ENCODE assay signal across 1 cellular context in the genomic region with DNA sequence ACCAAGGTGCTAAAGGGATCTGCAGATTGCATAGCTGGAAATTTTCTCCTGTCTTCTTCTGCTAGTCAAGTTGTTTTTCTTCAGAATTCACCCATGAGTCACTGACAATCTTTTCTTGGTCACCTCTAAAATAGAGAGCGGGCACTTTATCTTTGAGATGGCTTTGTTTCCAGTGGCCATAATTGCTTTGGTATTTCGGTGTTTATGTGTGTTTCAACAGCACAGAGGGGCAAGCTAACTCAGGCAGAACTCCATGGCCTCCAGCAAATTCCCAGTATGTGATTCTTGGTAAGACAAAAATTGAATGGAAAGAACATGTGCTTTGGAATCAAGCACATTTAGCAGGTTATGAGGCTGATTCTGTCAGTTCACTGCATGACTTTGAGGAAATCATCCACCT.
TF ChIP-seq lines count a peak whose summit lies in the region.

No MANE protein-coding gene starts in this region.

TF ChIP-seq in H1, 55 proteins besides CTCF, POLR2A, EP300 and RAD21:
- no peak for TF ChIP-seq SIX5 (IDR thresholded peaks at IDR 0.05; ENCODE audit: low read depth, low read length)
- TF ChIP-seq, protein P1, sequence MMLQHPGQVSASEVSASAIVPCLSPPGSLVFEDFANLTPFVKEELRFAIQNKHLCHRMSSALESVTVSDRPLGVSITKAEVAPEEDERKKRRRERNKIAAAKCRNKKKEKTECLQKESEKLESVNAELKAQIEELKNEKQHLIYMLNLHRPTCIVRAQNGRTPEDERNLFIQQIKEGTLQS (IDR thresholded peaks at IDR 0.05; ENCODE audit: insufficient read depth, low read depth, low read length), result no peak
- TF ChIP-seq CTBP2 (IDR thresholded peaks at IDR 0.05; ENCODE audit: borderline replicate concordance, insufficient read depth, insufficient read length, low read length), result no peak
- no peak for TF ChIP-seq SUZ12 (IDR thresholded peaks at IDR 0.05; ENCODE audit: low read length)
- no peak for TF ChIP-seq SP4 (IDR thresholded peaks at IDR 0.05; ENCODE audit: low read length)
- TF ChIP-seq JUND (IDR thresholded peaks at IDR 0.05; ENCODE audit: low read length), result no peak
- TF ChIP-seq NRF1 (IDR thresholded peaks at IDR 0.05; ENCODE audit: low read depth, low read length), result no peak
- no peak for TF ChIP-seq SIRT6 (IDR thresholded peaks at IDR 0.05; ENCODE audit: low read length)
- TF ChIP-seq TAF7 (optimal IDR thresholded peaks at IDR 0.05; ENCODE audit: borderline replicate concordance, low read depth, low read length), result no peak
- no peak for TF ChIP-seq EGR1 (IDR thresholded peaks at IDR 0.05; ENCODE audit: borderline replicate concordance, low read depth, low read length)
- no peak for TF ChIP-seq CBX5 (IDR thresholded peaks at IDR 0.05; ENCODE audit: low read depth, low read length)
- TF ChIP-seq, protein P2, sequence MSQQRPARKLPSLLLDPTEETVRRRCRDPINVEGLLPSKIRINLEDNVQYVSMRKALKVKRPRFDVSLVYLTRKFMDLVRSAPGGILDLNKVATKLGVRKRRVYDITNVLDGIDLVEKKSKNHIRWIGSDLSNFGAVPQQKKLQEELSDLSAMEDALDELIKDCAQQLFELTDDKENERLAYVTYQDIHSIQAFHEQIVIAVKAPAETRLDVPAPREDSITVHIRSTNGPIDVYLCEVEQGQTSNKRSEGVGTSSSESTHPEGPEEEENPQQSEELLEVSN (IDR thresholded peaks at IDR 0.05), result no peak
- TF ChIP-seq YY1 (IDR thresholded peaks at IDR 0.05; ENCODE audit: low read depth, low read length), result no peak
- TF ChIP-seq, protein P3, sequence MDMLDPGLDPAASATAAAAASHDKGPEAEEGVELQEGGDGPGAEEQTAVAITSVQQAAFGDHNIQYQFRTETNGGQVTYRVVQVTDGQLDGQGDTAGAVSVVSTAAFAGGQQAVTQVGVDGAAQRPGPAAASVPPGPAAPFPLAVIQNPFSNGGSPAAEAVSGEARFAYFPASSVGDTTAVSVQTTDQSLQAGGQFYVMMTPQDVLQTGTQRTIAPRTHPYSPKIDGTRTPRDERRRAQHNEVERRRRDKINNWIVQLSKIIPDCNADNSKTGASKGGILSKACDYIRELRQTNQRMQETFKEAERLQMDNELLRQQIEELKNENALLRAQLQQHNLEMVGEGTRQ (IDR thresholded peaks at IDR 0.05; ENCODE audit: low read length), result no peak
- no peak for TF ChIP-seq ZNF274 (IDR thresholded peaks at IDR 0.05; ENCODE audit: borderline replicate concordance, extremely low read depth, low read length)
- no peak for TF ChIP-seq ASH2L (IDR thresholded peaks at IDR 0.05; ENCODE audit: low read length)
- no peak for TF ChIP-seq CEBPB (IDR thresholded peaks at IDR 0.05; ENCODE audit: low read depth, low read length)
- TF ChIP-seq SAP30 (IDR thresholded peaks at IDR 0.05; ENCODE audit: insufficient read depth, insufficient replicate concordance, low read length), result no peak
- TF ChIP-seq TAF1 (IDR thresholded peaks at IDR 0.05; ENCODE audit: low read depth, low read length), result no peak
